Comparison of ENCODE assay signal across 9 cellular contexts in genomic region chr10:79145517-79146470, GRCh38.
DNase-seq lines count a peak whose midpoint lies in the region; ATAC-seq and TF ChIP-seq lines count a peak whose summit lies in the region.
"Had no signal": no experiment of that assay in that cellular context is flagged by ENCODE, and none has a peak within 500 bp of the region (broad histone marks: within the 10 kb centered on the region; RNA-seq: fewer than 3 reads in every experiment).

No MANE protein-coding gene starts in this region.

- intact Hi-C loops in activated T-helper 2 cell treated with anti-CD3 and anti-CD28 coated beads, Interferon-gamma antibody, Interleukin-2, Interleukin-4, amounts not matched to agents 10 μg/mL and 5 μg/mL and 100 μg/mL, durations not matched to agents 14 hours and 24 hours and 36 hours (cut with micrococcal nuclease), result no loop called here

- ATAC-seq in SK-N-SH treated with all-trans-retinoic acid at 6 μM for 48 hours (no peak), HG02981 (IDR thresholded peaks at IDR 0.05; ENCODE audit: unreplicated experiment) (no peak)

- H3K9me3 ChIP-seq in SK-N-SH (no peaks in the 10 kb centered on the region), subcutaneous abdominal adipose tissue (ENCODE audit: control insufficient read depth in 5 of 5, low read length in 5 of 5) (no peaks in the 10 kb centered on the region)

- H3K4me1 Mint-ChIP-seq in activated naive CD8-positive, alpha-beta T cell treated with anti-CD3 and anti-CD28 coated beads for 36 hours, result peaks cover 61% of the 10 kb centered on the region
- H3K4me1 Mint-ChIP-seq in activated T-helper 2 cell treated with anti-CD3 and anti-CD28 coated beads, Interferon-gamma antibody, Interleukin-2, Interleukin-4, amounts not matched to agents 10 μg/mL and 5 μg/mL and 100 μg/mL, durations not matched to agents 14 hours and 24 hours and 36 hours (ENCODE audit: low read depth), result peaks cover 40% of the 10 kb centered on the region

- H3K4me3 ChIP-seq in SK-N-SH (ENCODE audit: low read depth in 2 of 2, low read length in 1 of 2), result no peak overlapping the region
- no peak overlapping the region for H3K4me3 ChIP-seq in subcutaneous abdominal adipose tissue (ENCODE audit: low read depth in 1 of 5, low read length in 5 of 5)

- no peak overlapping the region for H2AFZ ChIP-seq in SK-N-SH (ENCODE audit: low read depth)

- no peaks in the 10 kb centered on the region for H3K9me2 ChIP-seq in SK-N-SH

- H3F3A ChIP-seq in SK-N-SH (replicated peaks; ENCODE audit: insufficient read depth), result peaks cover 30% of the 10 kb centered on the region

- H3K36me3 ChIP-seq in SK-N-SH (replicated peaks in 1 of 2; ENCODE audit: control insufficient read depth in 1 of 2, insufficient read depth in 2 of 2, low read length in 1 of 2) (peaks cover 2 to 19% of the 10 kb centered on the region in 2 experiments), subcutaneous abdominal adipose tissue (ENCODE audit: control insufficient read depth in 5 of 5, insufficient read depth in 5 of 5, low read length in 5 of 5) (peaks cover 0 to 37% (median 22%) of the 10 kb centered on the region in 5 donors)

- no peak for TF ChIP-seq CTCF in SK-N-SH (IDR thresholded peaks at IDR 0.05)

- WGBS in SK-N-SH (ENCODE audit: low lambda C conversion rate), result 97% methylated on average over 5 of the region's 9 CpGs

- CTCF ChIA-PET in SK-N-SH (lab: Yijun Ruan, JAX), result no interaction called here
- CTCF ChIA-PET in HEK293T (lab: Yijun Ruan, JAX), result no interaction called here

- H3K9ac ChIP-seq in SK-N-SH (no peak overlapping the region), subcutaneous abdominal adipose tissue (ENCODE audit: low read length in 5 of 5) (peak overlapping the region; percentile 16 to 81 (median 68))

- TF ChIP-seq EP300 in SK-N-SH (IDR thresholded peaks at IDR 0.05; ENCODE audit: borderline replicate concordance in 1 of 2, low read depth in 1 of 2, low read length in 1 of 2), result no peak

- no peak overlapping the region for H3K4me3 Mint-ChIP-seq in activated naive CD8-positive, alpha-beta T cell treated with anti-CD3 and anti-CD28 coated beads for 36 hours
- no peak overlapping the region for H3K4me3 Mint-ChIP-seq in activated T-helper 2 cell treated with anti-CD3 and anti-CD28 coated beads, Interferon-gamma antibody, Interleukin-2, Interleukin-4, amounts not matched to agents 10 μg/mL and 5 μg/mL and 100 μg/mL, durations not matched to agents 14 hours and 24 hours and 36 hours (ENCODE audit: low read depth)

- peaks cover 69% of the 10 kb centered on the region for H3K79me2 ChIP-seq in SK-N-SH (ENCODE audit: insufficient read depth)

- no peaks in the 10 kb centered on the region for H3K9me3 Mint-ChIP-seq in activated naive CD8-positive, alpha-beta T cell treated with anti-CD3 and anti-CD28 coated beads for 36 hours
- no peaks in the 10 kb centered on the region for H3K9me3 Mint-ChIP-seq in activated T-helper 2 cell treated with anti-CD3 and anti-CD28 coated beads, Interferon-gamma antibody, Interleukin-2, Interleukin-4, amounts not matched to agents 10 μg/mL and 5 μg/mL and 100 μg/mL, durations not matched to agents 14 hours and 24 hours and 36 hours

- POLR2A ChIA-PET in SK-N-SH (lab: Yijun Ruan, JAX) (no interaction called here), HEK293T (lab: Yijun Ruan, JAX) (no interaction called here)

- H3K27ac Mint-ChIP-seq in activated naive CD8-positive, alpha-beta T cell treated with anti-CD3 and anti-CD28 coated beads for 36 hours, result peak overlapping the region; percentile 71
- no peak overlapping the region for H3K27ac Mint-ChIP-seq in activated T-helper 2 cell treated with anti-CD3 and anti-CD28 coated beads, Interferon-gamma antibody, Interleukin-2, Interleukin-4, amounts not matched to agents 10 μg/mL and 5 μg/mL and 100 μg/mL, durations not matched to agents 14 hours and 24 hours and 36 hours

- H3K27ac ChIP-seq in SK-N-SH (ENCODE audit: low read depth in 2 of 2, low read length in 1 of 2), result peak overlapping the region; percentile 47 to 82; a peak in 3 of 4 replicates
- peak overlapping the region; percentile 99 for H3K27ac ChIP-seq in subcutaneous abdominal adipose tissue (ENCODE audit: low read depth, low read length)
- H3K27ac ChIP-seq: 22Rv1 had no signal

- no peak overlapping the region for H3K4me2 ChIP-seq in SK-N-SH

- DNase-seq in SK-N-SH, result no peak
- DNase-seq in activated naive CD8-positive, alpha-beta T cell treated with anti-CD3 and anti-CD28 coated beads for 36 hours, result no peak
- DNase-seq in medulla oblongata (ENCODE audit: extremely low spot score), result peak; percentile 27
- no peak for DNase-seq in activated T-helper 2 cell treated with anti-CD3 and anti-CD28 coated beads, Interferon-gamma antibody, Interleukin-2, Interleukin-4, amounts not matched to agents 10 μg/mL and 5 μg/mL and 100 μg/mL, durations not matched to agents 14 hours and 24 hours and 36 hours (ENCODE audit: low spot score)
- no peak for DNase-seq in HEK293T (ENCODE audit: extremely low spot score)

- TF ChIP-seq RAD21 in SK-N-SH (IDR thresholded peaks at IDR 0.05; ENCODE audit: low read length), result no peak

- no peaks in the 10 kb centered on the region for H3K27me3 Mint-ChIP-seq in activated naive CD8-positive, alpha-beta T cell treated with anti-CD3 and anti-CD28 coated beads for 36 hours
- no peaks in the 10 kb centered on the region for H3K27me3 Mint-ChIP-seq in activated T-helper 2 cell treated with anti-CD3 and anti-CD28 coated beads, Interferon-gamma antibody, Interleukin-2, Interleukin-4, amounts not matched to agents 10 μg/mL and 5 μg/mL and 100 μg/mL, durations not matched to agents 14 hours and 24 hours and 36 hours (ENCODE audit: low read depth)

- peaks cover 10% of the 10 kb centered on the region for H4K20me1 ChIP-seq in SK-N-SH (ENCODE audit: insufficient read depth)

- H3K27me3 ChIP-seq in SK-N-SH (ENCODE audit: insufficient read depth), result no peaks in the 10 kb centered on the region
- H3K27me3 ChIP-seq in subcutaneous abdominal adipose tissue (ENCODE audit: control insufficient read depth in 5 of 5, insufficient read depth in 4 of 5, low read length in 5 of 5), result no peaks in the 10 kb centered on the region

- no peaks in the 10 kb centered on the region for H3K36me3 Mint-ChIP-seq in activated naive CD8-positive, alpha-beta T cell treated with anti-CD3 and anti-CD28 coated beads for 36 hours
- no peaks in the 10 kb centered on the region for H3K36me3 Mint-ChIP-seq in activated T-helper 2 cell treated with anti-CD3 and anti-CD28 coated beads, Interferon-gamma antibody, Interleukin-2, Interleukin-4, amounts not matched to agents 10 μg/mL and 5 μg/mL and 100 μg/mL, durations not matched to agents 14 hours and 24 hours and 36 hours (ENCODE audit: low read depth)

- peaks cover 47 to 82% of the 10 kb centered on the region in 2 experiments; a peak in 3 of 4 replicates for H3K4me1 ChIP-seq in SK-N-SH (ENCODE audit: control insufficient read depth in 1 of 2, insufficient read depth in 2 of 2, low read depth in 1 of 2, low read length in 1 of 2)
- H3K4me1 ChIP-seq in subcutaneous abdominal adipose tissue (ENCODE audit: control insufficient read depth in 5 of 5, insufficient read depth in 5 of 5, low read length in 5 of 5), result peaks cover 44 to 100% (median 99%) of the 10 kb centered on the region in 5 donors

TF ChIP-seq in SK-N-SH, 30 proteins besides CTCF, POLR2A, EP300 and RAD21 (continues in another document):
- TF ChIP-seq POLR2AphosphoS5 (IDR thresholded peaks at IDR 0.05; ENCODE audit: low read depth, low read length) (no peak), JUND (IDR thresholded peaks at IDR 0.05) (no peak)

TF ChIP-seq in SK-N-SH treated with all-trans-retinoic acid at 6 μM for 48 hours, 23 proteins besides CTCF, POLR2A, EP300 and RAD21 (continues in another document):
- TF ChIP-seq TCF4 (CRISPR knock-in tag; IDR thresholded peaks at IDR 0.05; ENCODE audit: borderline replicate concordance) (no peak), TOX (CRISPR knock-in tag; IDR thresholded peaks at IDR 0.05; ENCODE audit: borderline replicate concordance) (no peak), RARB (CRISPR knock-in tag; IDR thresholded peaks at IDR 0.05) (no peak), SNAI2 (CRISPR knock-in tag; IDR thresholded peaks at IDR 0.05) (no peak), PATZ1 (CRISPR knock-in tag; IDR thresholded peaks at IDR 0.05; ENCODE audit: borderline replicate concordance) (no peak)

TF ChIP-seq in HEK293T, 16 proteins besides CTCF, POLR2A, EP300 and RAD21:
- no peak for TF ChIP-seq HDGF (IDR thresholded peaks at IDR 0.05; ENCODE audit: borderline replicate concordance)
- no peak for TF ChIP-seq ELF4 (IDR thresholded peaks at IDR 0.05)
- no peak for TF ChIP-seq L3MBTL2 (conservative IDR thresholded peaks at IDR 0.05)
- no peak for TF ChIP-seq LEF1 (IDR thresholded peaks at IDR 0.05; ENCODE audit: borderline replicate concordance)
- TF ChIP-seq FOXK2 (IDR thresholded peaks at IDR 0.05), result no peak
- TF ChIP-seq FOXA1 (IDR thresholded peaks at IDR 0.05), result no peak
- TF ChIP-seq BHLHE40 (IDR thresholded peaks at IDR 0.05; ENCODE audit: borderline replicate concordance), result no peak
- no peak for TF ChIP-seq PKNOX1 (IDR thresholded peaks at IDR 0.05)
- TF ChIP-seq TARDBP (IDR thresholded peaks at IDR 0.05), result no peak
- no peak for TF ChIP-seq NFRKB (IDR thresholded peaks at IDR 0.05)
TF ChIP-seq in HEK293T: peak in this region for 0.
